In genomic region chr12:12159988-12160387, GRCh38 we compare ENCODE assay signal across 29 cellular contexts.
DNase-seq lines count a peak whose midpoint lies in the region; ATAC-seq and TF ChIP-seq lines count a peak whose summit lies in the region.
"Had no signal": no experiment of that assay in that cellular context is flagged by ENCODE, and none has a peak within 500 bp of the region (broad histone marks: within the 10 kb centered on the region; RNA-seq: fewer than 3 reads in every experiment).

No MANE protein-coding gene starts in this region.

- ATAC-seq in left ventricle myocardium superior (peak; percentile 42), heart left ventricle (no peak), SK-N-SH treated with all-trans-retinoic acid at 6 μM for 48 hours (peak; percentile 49; the same call in 2 of the 3 replicates), HG03139 (IDR thresholded peaks at IDR 0.05; ENCODE audit: unreplicated experiment) (no peak)
- ATAC-seq: activated CD4-positive, CD25-positive, alpha-beta regulatory T cell treated with anti-CD3 and anti-CD28 coated beads, Interleukin-2, amount 50 U/mL, for 24 hours; activated naive CD8-positive, alpha-beta T cell treated with anti-CD3 and anti-CD28 coated beads, Interleukin-2, amount 50 U/mL, for 24 hours; HCT116; HepG2; stimulated activated memory B cell treated with anti-CD40 and anti-IgM and Interleukin-4, amounts not matched to agents 10 μg/mL and 1 μg/mL and 100 μg/mL, for 72 hours had no signal

- peak overlapping the region in 3 of 12 donors; percentile 8 to 23 (median 22) for H3K27ac ChIP-seq in heart left ventricle
- no peak overlapping the region for H3K27ac ChIP-seq in fibroblast of lung (ENCODE audit: insufficient read depth, low read length)
- H3K27ac ChIP-seq: BLaER1, coronary artery, PC-9, spleen, suprapubic skin had no signal

- no peak overlapping the region for H3K9ac ChIP-seq in fibroblast of lung (ENCODE audit: insufficient read depth, low read length)
- H3K9ac ChIP-seq: BLaER1 had no signal

- intact Hi-C loops in left ventricle myocardium superior (cut with micrococcal nuclease) = no loop called here
- intact Hi-C loops in heart left ventricle (cut with DNase I) = loop anchor here in 2 of 10 donors (10.0 kb wide), 1 partner anchor 105 kb away; the partner anchor contains the start of gene LRP6 (in 2 of the 2)

- H3K4me3 ChIP-seq in heart left ventricle (no peak overlapping the region), fibroblast of lung (replicated peaks in 1 of 4; ENCODE audit: control extremely low read depth in 1 of 4, insufficient read depth in 1 of 4, low read depth in 3 of 4, low read length in 4 of 4) (no peak overlapping the region)
- H3K4me3 ChIP-seq: BLaER1, coronary artery, PC-9, spleen, suprapubic skin had no signal

- WGBS in heart left ventricle, 4 donors = 45 to 59% (median 47%) methylated on average over 1 of the region's 1 CpG

- no peaks in the 10 kb centered on the region for H4K20me1 ChIP-seq in fibroblast of lung (ENCODE audit: control insufficient read depth, extremely low read depth, insufficient read depth, low read length)
- H4K20me1 ChIP-seq: BLaER1 had no signal

- H3K4me1 ChIP-seq in heart left ventricle (peaks cover 0 to 21% (median 9%) of the 10 kb centered on the region in 12 donors), fibroblast of lung (ENCODE audit: control insufficient read depth, extremely low read depth, insufficient read depth, low read length) (peaks cover 3% of the 10 kb centered on the region)
- H3K4me1 ChIP-seq: BLaER1, Caco-2 had no signal

- no peak overlapping the region for H3K4me2 ChIP-seq in fibroblast of lung (ENCODE audit: extremely low read depth, insufficient read depth, low read length)
- H3K4me2 ChIP-seq: BLaER1, PC-9 had no signal

- TF ChIP-seq POLR2A in heart left ventricle (IDR thresholded peaks at IDR 0.05) = no peak

- DNase-seq in left ventricle myocardium superior = no peak
- no peak for DNase-seq in heart left ventricle
- peak; percentile 66 to 71 for DNase-seq in fibroblast of lung (ENCODE audit: low read depth in 2 of 2)
- DNase-seq in stromal cell of bone marrow (ENCODE audit: low read depth) = peak; percentile 61
- DNase-seq in HT-29 (ENCODE audit: low spot score) = no peak
- DNase-seq in iPS-NIHi11 (ENCODE audit: low spot score) = no peak
- DNase-seq: activated CD4-positive, alpha-beta memory T cell treated with anti-CD3 and anti-CD28 coated beads, Interleukin-2, amount 10 ng/mL, durations not matched to agents 7 days and 5 days; activated effector memory CD4-positive, alpha-beta T cell treated with anti-CD3 and anti-CD28 coated beads, Interleukin-2, amount 50 U/mL, for 16 hours; activated naive CD8-positive, alpha-beta T cell treated with anti-CD3 and anti-CD28 coated beads, Interleukin-2, amount 50 U/mL, for 24 hours; Caco-2; DMS79 treated with DMSO at 0.1 percent for 48 hours; endodermal cell; mesendoderm; NCI-H1105 treated with DMSO at 0.1 percent for 48 hours; NCI-H2081; NCI-H446 treated with DMSO at 0.1 percent for 48 hours; PC-9; SIG-M5; spleen; stimulated activated CD4-positive, alpha-beta T cell treated with anti-CD3 and anti-CD28 coated beads, Interleukin-4, amount 100 ng/mL, for 1 hour had no signal

- H3K9me3 ChIP-seq in heart left ventricle (no peaks in the 10 kb centered on the region), fibroblast of lung (ENCODE audit: control insufficient read depth, insufficient read depth, low read depth, low read length) (no peaks in the 10 kb centered on the region)
- H3K9me3 ChIP-seq: BLaER1, Caco-2, spleen, suprapubic skin had no signal

- H2AFZ ChIP-seq in fibroblast of lung (ENCODE audit: low read length) = no peak overlapping the region
- H2AFZ ChIP-seq: PC-9 had no signal

- H3K27me3 ChIP-seq in heart left ventricle = no peaks in the 10 kb centered on the region
- H3K27me3 ChIP-seq in fibroblast of lung (ENCODE audit: control insufficient read depth, insufficient read depth, low read length) = no peaks in the 10 kb centered on the region
- H3K27me3 ChIP-seq: BLaER1, spleen, suprapubic skin had no signal

- H3K36me3 ChIP-seq in heart left ventricle (peaks cover 0 to 58% (median 11%) of the 10 kb centered on the region in 9 donors), fibroblast of lung (ENCODE audit: control insufficient read depth, insufficient read depth, low read length) (no peaks in the 10 kb centered on the region)

- TF ChIP-seq CTCF in heart left ventricle (IDR thresholded peaks at IDR 0.05) = no peak
- no peak for TF ChIP-seq CTCF in fibroblast of lung (conservative IDR thresholded peaks at IDR 0.05 in 1 of 2, IDR thresholded peaks at IDR 0.05 in 1 of 2; ENCODE audit: low read depth in 1 of 2, low read length in 2 of 2)

- no peaks in the 10 kb centered on the region for H3K79me2 ChIP-seq in fibroblast of lung (ENCODE audit: control insufficient read depth, insufficient read depth, low read length)

TF ChIP-seq in SK-N-SH treated with all-trans-retinoic acid at 6 μM for 48 hours, 23 proteins besides CTCF, POLR2A, EP300 and RAD21:
- no peak for TF ChIP-seq GLIS3 (CRISPR knock-in tag; IDR thresholded peaks at IDR 0.05)
- no peak for TF ChIP-seq SNAI2 (CRISPR knock-in tag; IDR thresholded peaks at IDR 0.05)
- TF ChIP-seq TOX (CRISPR knock-in tag; IDR thresholded peaks at IDR 0.05; ENCODE audit: borderline replicate concordance) = no peak
- no peak for TF ChIP-seq TCF4 (CRISPR knock-in tag; IDR thresholded peaks at IDR 0.05; ENCODE audit: borderline replicate concordance)
- no peak for TF ChIP-seq CSDC2 (CRISPR knock-in tag; IDR thresholded peaks at IDR 0.05)
- no peak for TF ChIP-seq ZFP3 (CRISPR knock-in tag; IDR thresholded peaks at IDR 0.05)
- TF ChIP-seq ZC3H10 (CRISPR knock-in tag; IDR thresholded peaks at IDR 0.05) = no peak
- TF ChIP-seq ZFP30 (CRISPR knock-in tag; IDR thresholded peaks at IDR 0.05) = no peak
- no peak for TF ChIP-seq TSHZ2 (CRISPR knock-in tag; IDR thresholded peaks at IDR 0.05)
- TF ChIP-seq ARNTL (CRISPR knock-in tag; IDR thresholded peaks at IDR 0.05; ENCODE audit: borderline replicate concordance, low read depth) = no peak
- no peak for TF ChIP-seq RARB (CRISPR knock-in tag; IDR thresholded peaks at IDR 0.05)
- no peak for TF ChIP-seq PPARA (CRISPR knock-in tag; IDR thresholded peaks at IDR 0.05; ENCODE audit: borderline replicate concordance)
- no peak for TF ChIP-seq POU6F1 (CRISPR knock-in tag; IDR thresholded peaks at IDR 0.05; ENCODE audit: borderline replicate concordance, low read depth)

Comparison
In these comparisons a context has a peak if more than half of its experiments do, and no peak if none do; other contexts are left out.
1. ATAC-seq: peak in left ventricle myocardium superior (single experiment) and SK-N-SH treated with all-trans-retinoic acid at 6 μM for 48 hours (single experiment); none in heart left ventricle (0 of 4) and HG03139 (single experiment).
2. DNase-seq: peak in fibroblast of lung (2 of 2) and stromal cell of bone marrow (single experiment); none in left ventricle myocardium superior (single experiment), heart left ventricle (0 of 5), HT-29 (single experiment) and iPS-NIHi11 (single experiment).